9 cellular contexts compared by ENCODE assay signal in genomic region chr3:18740631-18741583, GRCh38.
DNase-seq lines count a peak whose midpoint lies in the region; ATAC-seq lines count a peak whose summit lies in the region.
"Had no signal": no experiment of that assay in that cellular context is flagged by ENCODE, and none has a peak within 500 bp of the region (broad histone marks: within the 10 kb centered on the region; RNA-seq: fewer than 3 reads in every experiment).

No MANE protein-coding gene starts in this region.

- H3K4me1 ChIP-seq in muscle layer of duodenum (ENCODE audit: control insufficient read depth in 1 of 2, insufficient read depth in 2 of 2, low read length in 2 of 2) = no peaks in the 10 kb centered on the region

- H3K27me3 ChIP-seq in muscle layer of duodenum (ENCODE audit: low read depth, low read length) = no peaks in the 10 kb centered on the region

- peak; percentile 73 for DNase-seq in activated CD4-positive, alpha-beta T cell treated with anti-CD3 and anti-CD28 coated beads for 48 hours
- DNase-seq in NCI-H526 treated with DMSO at 0.1 percent for 48 hours (lab: John Stamatoyannopoulos, UW) (no peak), cerebellum (ENCODE audit: low spot score) (no peak), NCI-H510A (lab: John Stamatoyannopoulos, UW) (no peak)

- no peak overlapping the region for H3K4me3 ChIP-seq in muscle layer of duodenum (ENCODE audit: low read depth in 1 of 2, low read length in 2 of 2)
- H3K4me3 ChIP-seq: SK-N-MC had no signal

- H3K27ac ChIP-seq in muscle layer of duodenum (ENCODE audit: low read length) = peak overlapping the region; percentile 58
- H3K27ac ChIP-seq: SK-N-MC had no signal

- no peaks in the 10 kb centered on the region for H3K36me3 ChIP-seq in muscle layer of duodenum (ENCODE audit: control insufficient read depth in 1 of 2, insufficient read depth in 2 of 2, low read length in 2 of 2)

- peak; percentile 91 for ATAC-seq in GM19395 (IDR thresholded peaks at IDR 0.05; ENCODE audit: unreplicated experiment)
- ATAC-seq in HG03135 (IDR thresholded peaks at IDR 0.05; ENCODE audit: unreplicated experiment) = peak; percentile 88
- ATAC-seq: left colon had no signal

- no peaks in the 10 kb centered on the region for H3K9me3 ChIP-seq in muscle layer of duodenum (ENCODE audit: control insufficient read depth in 1 of 2, low read length in 2 of 2)
